ENCODE assay signal across 17 cellular contexts in genomic region chrX:10099411-10099810, GRCh38. TPM values are rescaled to one million over a fixed set of nuclear protein-coding genes. Genes with fewer than 3 reads are reported as not detected.
DNase-seq lines count a peak whose midpoint lies in the region; ATAC-seq and TF ChIP-seq lines count a peak whose summit lies in the region.
"Had no signal": no experiment of that assay in that cellular context is flagged by ENCODE, and none has a peak within 500 bp of the region (broad histone marks: within the 10 kb centered on the region; RNA-seq: fewer than 3 reads in every experiment).

No MANE protein-coding gene starts in this region.

- peak overlapping the region in 8 of 10 experiments; percentile 56 to 70 (median 62); a peak in 7 of 20 replicates for H3K4me3 ChIP-seq in BLaER1 treated with 17β-estradiol and CSF1 and Interleukin-3, amounts not matched to agents 10 nM and 100 nM
- H3K4me3 ChIP-seq in OCI-LY7 (ENCODE audit: low read depth, low read length, poor library complexity, severe bottlenecking), result peak overlapping the region; percentile 70
- H3K4me3 ChIP-seq in effector memory CD4-positive, alpha-beta T cell (ENCODE audit: insufficient read depth, low read depth, low read length, poor library complexity, severe bottlenecking), result peak overlapping the region; percentile 54

- no peaks in the 10 kb centered on the region for H3K9me3 Mint-ChIP-seq in natural killer cell

- H3K27me3 Mint-ChIP-seq in natural killer cell (ENCODE audit: low read depth in 2 of 2), result no peaks in the 10 kb centered on the region

- no peak for ATAC-seq in natural killer cell
- ATAC-seq in HG03097 (IDR thresholded peaks at IDR 0.05; ENCODE audit: low FRiP score, unreplicated experiment), result no peak
- ATAC-seq in SK-N-SH treated with all-trans-retinoic acid at 6 μM for 48 hours, result no peak

- peak overlapping the region in 7 of 11 experiments; percentile 4 to 82 (median 76); a peak in 10 of 22 replicates for H3K9ac ChIP-seq in BLaER1 treated with 17β-estradiol and CSF1 and Interleukin-3, amounts not matched to agents 10 nM and 100 nM

- peaks cover 13% of the 10 kb centered on the region; the same call in 1 of the 2 replicates for H3K79me2 ChIP-seq in OCI-LY7 (ENCODE audit: insufficient read depth, low read depth, low read length)

- H3K9me3 ChIP-seq in BLaER1 treated with 17β-estradiol and CSF1 and Interleukin-3, amounts not matched to agents 10 nM and 100 nM (replicated peaks in 1 of 11), result peaks cover 0 to 14% (median 8%) of the 10 kb centered on the region in 11 experiments; a peak in 10 of 22 replicates
- no peaks in the 10 kb centered on the region for H3K9me3 ChIP-seq in OCI-LY7 (ENCODE audit: low read length)
- H3K9me3 ChIP-seq in effector memory CD4-positive, alpha-beta T cell (ENCODE audit: control insufficient read depth, low read length), result no peaks in the 10 kb centered on the region
- H3K9me3 ChIP-seq: Caco-2, colonic mucosa had no signal

- peak overlapping the region; percentile 91 for H3K4me3 Mint-ChIP-seq in natural killer cell
- H3K4me3 Mint-ChIP-seq: nephron had no signal

- H3K27ac Mint-ChIP-seq in natural killer cell, result peak overlapping the region; percentile 88 to 94

- intact Hi-C loops in OCI-LY7 (cut with micrococcal nuclease; ENCODE audit: unreplicated experiment), result loop anchor here (2.0 kb wide), 1 partner anchor 13 kb away; no protein-coding TSS in a partner anchor
- intact Hi-C loops in natural killer cell (cut with micrococcal nuclease), result no loop called here

- no peak for TF ChIP-seq CTCF in OCI-LY7 (conservative IDR thresholded peaks at IDR 0.05; ENCODE audit: low read length)
- TF ChIP-seq CTCF in natural killer cell (IDR thresholded peaks at IDR 0.05), result no peak

- no peak overlapping the region for H2AFZ ChIP-seq in OCI-LY7 (ENCODE audit: low read length)

- H3K4me1 Mint-ChIP-seq in natural killer cell, result peaks cover 11 to 28% of the 10 kb centered on the region in 2 donors
- H3K4me1 Mint-ChIP-seq: nephron had no signal

- DNase-seq in OCI-LY7 (ENCODE audit: low spot score) (no peak), natural killer cell (no peak), ACHN (no peak), NCI-H2227 treated with DMSO at 0.1 percent for 48 hours (lab: John Stamatoyannopoulos, UW) (no peak)
- DNase-seq in effector memory CD4-positive, alpha-beta T cell, result no peak
- DNase-seq: Caco-2; colonic mucosa; hippocampal formation; KG1; NCI-H2171; SIG-M5; stimulated activated CD4-positive, alpha-beta T cell treated with anti-CD3 and anti-CD28 coated beads, Interleukin-15, amount 100 ng/mL, for 24 hours; stimulated activated naive CD4-positive, alpha-beta T cell had no signal

- no peaks in the 10 kb centered on the region for H3K9me2 ChIP-seq in OCI-LY7 (ENCODE audit: insufficient read depth, low read length)

- H3K27me3 ChIP-seq in BLaER1 treated with 17β-estradiol and CSF1 and Interleukin-3, amounts not matched to agents 10 nM and 100 nM, result no peaks in the 10 kb centered on the region
- no peaks in the 10 kb centered on the region for H3K27me3 ChIP-seq in effector memory CD4-positive, alpha-beta T cell (replicated peaks; ENCODE audit: control insufficient read depth, insufficient read depth, low read length, poor library complexity, severe bottlenecking)
- H3K27me3 ChIP-seq: colonic mucosa had no signal

- peak overlapping the region; percentile 60 to 86 (median 84); a peak in 20 of 22 replicates for H3K27ac ChIP-seq in BLaER1 treated with 17β-estradiol and CSF1 and Interleukin-3, amounts not matched to agents 10 nM and 100 nM
- peak overlapping the region; percentile 99 for H3K27ac ChIP-seq in OCI-LY7 (ENCODE audit: low read depth, low read length, poor library complexity, severe bottlenecking)
- peak overlapping the region; percentile 64 for H3K27ac ChIP-seq in effector memory CD4-positive, alpha-beta T cell (ENCODE audit: insufficient read depth, low read length, poor library complexity, severe bottlenecking)

- H3K4me2 ChIP-seq in BLaER1 treated with 17β-estradiol and CSF1 and Interleukin-3, amounts not matched to agents 10 nM and 100 nM, result peak overlapping the region; percentile 76 to 93 (median 86)
- peak overlapping the region; percentile 95 for H3K4me2 ChIP-seq in OCI-LY7 (ENCODE audit: low read length)

- peaks cover 61 to 75% (median 66%) of the 10 kb centered on the region in 10 experiments for H3K4me1 ChIP-seq in BLaER1 treated with 17β-estradiol and CSF1 and Interleukin-3, amounts not matched to agents 10 nM and 100 nM
- peaks cover 72% of the 10 kb centered on the region for H3K4me1 ChIP-seq in OCI-LY7 (ENCODE audit: insufficient read depth, low read length, poor library complexity, severe bottlenecking)
- peaks cover 8% of the 10 kb centered on the region for H3K4me1 ChIP-seq in effector memory CD4-positive, alpha-beta T cell (ENCODE audit: control insufficient read depth, insufficient read depth, low read length, poor library complexity, severe bottlenecking)
- H3K4me1 ChIP-seq: colonic mucosa had no signal

- POLR2A ChIA-PET in OCI-LY7 (lab: Charles Lee), result interaction anchor here (8.6 kb wide), 1 partner anchor 10 kb away, joined by 77 read pairs; no protein-coding TSS in a partner anchor

- CTCF ChIA-PET in OCI-LY7 (lab: Charles Lee; ENCODE audit: unreplicated experiment), result interaction anchor here (1.1 kb wide), 1 partner anchor 11 kb away, joined by 3 read pairs; no protein-coding TSS in a partner anchor

- no peaks in the 10 kb centered on the region for H3K36me3 Mint-ChIP-seq in natural killer cell

- H4K20me1 ChIP-seq in BLaER1 treated with 17β-estradiol and CSF1 and Interleukin-3, amounts not matched to agents 10 nM and 100 nM, result no peaks in the 10 kb centered on the region
- H4K20me1 ChIP-seq in OCI-LY7 (ENCODE audit: insufficient read depth, low read length), result no peaks in the 10 kb centered on the region

- BruUV-seq in OCI-LY7 (replicated peaks; lab: Mats Ljungman, UMichigan), result no TSS peak

- in situ Hi-C loops in ACHN (cut with HindIII; ENCODE audit: low pct_ligation_motif_present, low pct_unique_long_range_greater_than_20kb, low sequenced_read_pairs), result no loop called here

- peaks cover 0 to 25% (median 15%) of the 10 kb centered on the region in 11 experiments; a peak in 13 of 22 replicates for H3K36me3 ChIP-seq in BLaER1 treated with 17β-estradiol and CSF1 and Interleukin-3, amounts not matched to agents 10 nM and 100 nM
- H3K36me3 ChIP-seq in OCI-LY7 (ENCODE audit: insufficient read depth, low read length), result peaks cover 45% of the 10 kb centered on the region
- no peaks in the 10 kb centered on the region for H3K36me3 ChIP-seq in effector memory CD4-positive, alpha-beta T cell (ENCODE audit: control insufficient read depth, insufficient read depth, low read length)
- H3K36me3 ChIP-seq: colonic mucosa had no signal

TF ChIP-seq in SK-N-SH treated with all-trans-retinoic acid at 6 μM for 48 hours, 23 proteins besides CTCF, POLR2A, EP300 and RAD21:
- no peak for TF ChIP-seq ARNTL (CRISPR knock-in tag; IDR thresholded peaks at IDR 0.05; ENCODE audit: borderline replicate concordance, low read depth)
- TF ChIP-seq ZNF8 (CRISPR knock-in tag; IDR thresholded peaks at IDR 0.05), result no peak

RNA-seq across cellular contexts. Expression of gene CLCN4, which starts 57.4 kb away (rescaled TPM):
- total RNA-seq in OCI-LY7 (2014; rRNA removed; shearing (Covaris generic)), result 7.8 and 11.1 TPM in 2 replicates
- 9.7 and 10.2 TPM in 2 replicates for total RNA-seq in OCI-LY7 (2022)
- under 1 TPM; 0.05 to 0.66 (median 0.23) TPM for total RNA-seq in natural killer cell

Comparison
In these comparisons a context has a peak if more than half of its experiments do, and no peak if none do; other contexts are left out.
1. RNA of gene CLCN4, which starts 57.4 kb away (total RNA-seq): 7.8 to 11.1 TPM in OCI-LY7; 0.05 to 0.66 TPM in natural killer cell; every median in the first group is over 4 times any median in the second.
2. Peak in every context shown above with its lines, with median percentiles within 50 percentile points of each other: H3K27ac ChIP-seq and H3K4me3 ChIP-seq.